ENCODE assay signal across 12 cellular contexts in the genomic region with DNA sequence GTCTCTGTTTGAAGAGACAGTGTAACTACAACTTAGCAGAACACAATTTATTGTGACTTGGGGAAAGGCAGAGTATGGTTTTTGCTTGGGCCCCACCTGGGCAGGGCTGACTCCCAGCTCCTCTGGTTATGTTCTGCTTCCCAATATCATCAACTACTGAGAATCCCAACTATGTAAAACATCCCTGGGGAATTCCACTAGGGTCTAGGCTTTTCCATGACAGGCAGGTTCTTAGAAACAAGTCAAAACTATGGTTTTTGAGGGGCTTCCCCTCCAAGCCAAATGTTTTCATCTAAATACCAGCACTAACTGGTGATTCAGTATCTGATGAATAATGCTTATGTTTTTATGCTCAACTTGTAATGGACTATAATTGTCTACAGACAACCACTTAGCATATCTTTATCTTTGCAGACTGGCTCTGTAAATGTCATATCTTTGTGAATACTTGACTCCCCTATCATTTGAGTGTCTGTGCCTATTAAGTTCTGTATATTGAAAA.
DNase-seq lines count a peak whose midpoint lies in the region; ATAC-seq and TF ChIP-seq lines count a peak whose summit lies in the region.
"Had no signal": no experiment of that assay in that cellular context is flagged by ENCODE, and none has a peak within 500 bp of the region (broad histone marks: within the 10 kb centered on the region; RNA-seq: fewer than 3 reads in every experiment).

No MANE protein-coding gene starts in this region.

- no peak for TF ChIP-seq EP300 in neural cell (conservative IDR thresholded peaks at IDR 0.05; ENCODE audit: poor library complexity, severe bottlenecking)

- TF ChIP-seq CTCF in choroid plexus epithelial cell (conservative IDR thresholded peaks at IDR 0.05; ENCODE audit: low read depth, low read length) (no peak), neural cell (IDR thresholded peaks at IDR 0.05; ENCODE audit: poor library complexity, severe bottlenecking) (no peak)

- no peak for ATAC-seq in HG02938 (IDR thresholded peaks at IDR 0.05; ENCODE audit: unreplicated experiment)
- no peak for ATAC-seq in HG02970 (IDR thresholded peaks at IDR 0.05; ENCODE audit: low FRiP score, unreplicated experiment)
- ATAC-seq in GM18861 (IDR thresholded peaks at IDR 0.05; ENCODE audit: unreplicated experiment), result no peak
- ATAC-seq: left colon had no signal

- H3F3A ChIP-seq in neural cell (ENCODE audit: insufficient read depth, low read length, poor library complexity, severe bottlenecking), result peaks cover 3% of the 10 kb centered on the region

- DNase-seq in EL (peak; percentile 82), LHCN-M2 (ENCODE audit: low read depth) (peak; percentile 14), choroid plexus epithelial cell (ENCODE audit: low read depth) (peak; percentile 56)
- DNase-seq: KG1, left colon, NCI-H2171, occipital lobe had no signal

- H3K4me2 ChIP-seq in neural cell (ENCODE audit: low read length), result no peak overlapping the region

- H3K27me3 ChIP-seq in neural cell (ENCODE audit: insufficient read depth, low read depth, low read length), result no peaks in the 10 kb centered on the region

- TF ChIP-seq RAD21 in neural cell (conservative IDR thresholded peaks at IDR 0.05), result no peak

- no peaks in the 10 kb centered on the region for H3K9me2 ChIP-seq in neural cell (ENCODE audit: insufficient read depth, low read length)

- H3K27ac ChIP-seq in neural cell (ENCODE audit: low read length), result peak overlapping the region; percentile 74

- no peaks in the 10 kb centered on the region for H3K79me2 ChIP-seq in neural cell (replicated peaks; ENCODE audit: insufficient read depth, low read length)

- H3K4me3 ChIP-seq in choroid plexus epithelial cell (ENCODE audit: low read depth, low read length) (no peak overlapping the region), neural cell (ENCODE audit: low read length) (peak overlapping the region; percentile 37)
- H3K4me3 ChIP-seq: HAP-1 had no signal

- H2AFZ ChIP-seq in neural cell (ENCODE audit: low read depth, low read length), result no peak overlapping the region

- H3K36me3 ChIP-seq in neural cell (ENCODE audit: insufficient read depth, low read length), result no peaks in the 10 kb centered on the region
- H3K36me3 ChIP-seq: HAP-1 had no signal

- no peaks in the 10 kb centered on the region for H4K20me1 ChIP-seq in neural cell (ENCODE audit: insufficient read depth)

- H3K9ac ChIP-seq in neural cell (ENCODE audit: low read length), result no peak overlapping the region

- no peaks in the 10 kb centered on the region for H3K9me3 ChIP-seq in neural cell (ENCODE audit: low read length)
- H3K9me3 ChIP-seq: HAP-1 had no signal

TF ChIP-seq in neural cell, 6 proteins besides CTCF, POLR2A, EP300 and RAD21:
- TF ChIP-seq MXI1 (conservative IDR thresholded peaks at IDR 0.05; ENCODE audit: poor library complexity, severe bottlenecking), result no peak
- TF ChIP-seq TAF1 (IDR thresholded peaks at IDR 0.05; ENCODE audit: low read depth), result no peak
- no peak for TF ChIP-seq REST (IDR thresholded peaks at IDR 0.05; ENCODE audit: borderline replicate concordance)
- no peak for TF ChIP-seq SMC3 (conservative IDR thresholded peaks at IDR 0.05; ENCODE audit: poor library complexity)
- TF ChIP-seq EZH2 (IDR thresholded peaks at IDR 0.05; ENCODE audit: borderline replicate concordance, insufficient read depth, low read length, poor library complexity, severe bottlenecking), result no peak
- no peak for TF ChIP-seq POLR2AphosphoS5 (IDR thresholded peaks at IDR 0.05)

Comparison
In these comparisons a context has a peak if more than half of its experiments do, and no peak if none do; other contexts are left out.
1. DNase-seq: peak in every context shown above with its lines; median percentile 82 in EL; 56 in choroid plexus epithelial cell; 14 in LHCN-M2.